8 cellular contexts compared by ENCODE assay signal in genomic region chr19:6632747-6633455, GRCh38. TPM values are rescaled to one million over a fixed set of nuclear protein-coding genes. Genes with fewer than 3 reads are reported as not detected.
DNase-seq lines count a peak whose midpoint lies in the region; FAIRE-seq and TF ChIP-seq lines count a peak whose summit lies in the region.
"Not testable (repeated sequence)": the region's sequence is repeated elsewhere in the genome, so short reads cannot be mapped to it uniquely, and the experiment has no call there.

No MANE protein-coding gene starts in this region.

- H3K4me3 ChIP-seq in iPS DF 6.9 (ENCODE audit: low read length): not testable (repeated sequence)

- H3K27ac ChIP-seq in iPS DF 6.9 (ENCODE audit: low read length): not testable (repeated sequence)

- H3K9me3 ChIP-seq in iPS DF 6.9 (ENCODE audit: control insufficient read depth, insufficient read depth, low read length): not testable (repeated sequence)

- TF ChIP-seq CTCF in LNCAP (IDR thresholded peaks at IDR 0.05): peak; percentile 81

- not testable (repeated sequence) for H3K36me3 ChIP-seq in iPS DF 6.9 (ENCODE audit: control insufficient read depth, insufficient read depth, low read length)

- not testable (repeated sequence) for FAIRE-seq in urothelium cell line (lab: Jason Lieb, UNC)

- no CpG with 5 or more reads among the region's 26 CpGs for WGBS in iPS DF 6.9 (ENCODE audit: insufficient coverage, insufficient read length)

- H3K4me1 ChIP-seq in iPS DF 6.9 (ENCODE audit: control insufficient read depth, insufficient read depth, low read length): not testable (repeated sequence)

- intact Hi-C loops in posterior vena cava (cut with DNase I): loop anchor here in 1 of 2 donors (10.0 kb wide), 1 partner anchor 232 kb away; no protein-coding TSS in a partner anchor

- H3K27me3 ChIP-seq in iPS DF 6.9 (ENCODE audit: control insufficient read depth, insufficient read depth, low read length): not testable (repeated sequence)

- DNase-seq in EL (peak; percentile 67), OCI-M2 (lab: John Stamatoyannopoulos, UW; ENCODE audit: unreplicated experiment) (peak; percentile 40), cerebellum (ENCODE audit: low spot score) (peak; percentile 14), iPS DF 6.9 (ENCODE audit: low read depth, low spot score) (peak; percentile 22), posterior vena cava (ENCODE audit: low spot score) (peak; percentile 92), urothelium cell line (ENCODE audit: low spot score) (peak; percentile 8)
- peak; percentile 68 to 76 for DNase-seq in activated CD4-positive, alpha-beta T cell treated with anti-CD3 and anti-CD28 coated beads, Interleukin-2, amount 50 U/mL, for 48 hours

RNA-seq across cellular contexts. Expression of gene TNFSF14, which starts 37.1 kb away (rescaled TPM):
- total RNA-seq in cerebellum (not detected), posterior vena cava (1 to 10 TPM; 1.4 to 1.6 TPM)

RNA-seq across cellular contexts. Expression of gene CD70, which starts 42.0 kb away (rescaled TPM):
- not detected for total RNA-seq in cerebellum
- under 1 TPM in 1 of 2 donors, not detected in 1; 0.46 TPM for total RNA-seq in posterior vena cava

Comparison
In these comparisons a context has a peak if more than half of its experiments do, and no peak if none do; other contexts are left out.
1. DNase-seq: peak in every context shown above with its lines; median percentile 92 in posterior vena cava; 72 in activated CD4-positive, alpha-beta T cell treated with anti-CD3 and anti-CD28 coated beads, Interleukin-2, amount 50 U/mL, for 48 hours; 67 in EL; 40 in OCI-M2; 22 in iPS DF 6.9; 14 in cerebellum; 8 in urothelium cell line.